1 cellular context compared by ENCODE assay signal in the genomic region with DNA sequence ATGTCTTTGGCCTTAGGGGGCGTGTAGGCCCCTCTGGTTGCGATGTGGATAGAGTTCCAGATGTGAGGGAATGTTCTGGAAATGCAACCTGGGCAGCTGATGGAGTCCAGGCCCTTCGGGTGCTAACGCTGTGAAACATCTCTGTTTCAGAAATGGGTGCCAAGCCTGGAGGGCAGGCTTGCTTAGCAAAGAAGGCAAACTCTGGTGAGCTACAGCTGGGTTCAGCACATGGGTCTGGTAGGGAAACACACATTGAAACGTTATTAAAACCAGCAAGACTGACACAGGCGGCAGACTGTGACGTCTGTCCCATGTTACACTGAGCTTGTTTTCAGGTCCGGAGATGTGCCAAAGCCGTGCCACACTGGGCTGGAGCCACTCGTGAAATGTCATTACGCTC.
TF ChIP-seq lines count a peak whose summit lies in the region.

No MANE protein-coding gene starts in this region.

TF ChIP-seq in GM12878, 131 proteins besides CTCF, POLR2A, EP300 and RAD21:
- no peak for TF ChIP-seq CHD2 (IDR thresholded peaks at IDR 0.05; ENCODE audit: borderline replicate concordance, low read depth, low read length)
- TF ChIP-seq IRF4 (IDR thresholded peaks at IDR 0.05; ENCODE audit: low read depth, low read length) = no peak
- TF ChIP-seq SMAD5 (IDR thresholded peaks at IDR 0.05; ENCODE audit: low read depth) = no peak
- no peak for TF ChIP-seq MYC (IDR thresholded peaks at IDR 0.05; ENCODE audit: insufficient read depth, insufficient read length, insufficient replicate concordance, low read length, severe bottlenecking)
- no peak for TF ChIP-seq GATAD2B (conservative IDR thresholded peaks at IDR 0.05; ENCODE audit: low read depth)
- no peak for TF ChIP-seq ZBTB4 (CRISPR knock-in tag; IDR thresholded peaks at IDR 0.05)
- no peak for TF ChIP-seq SMAD1 (IDR thresholded peaks at IDR 0.05; ENCODE audit: low read depth, partially characterized antibody)
